20 cellular contexts compared by ENCODE assay signal in the genomic region with DNA sequence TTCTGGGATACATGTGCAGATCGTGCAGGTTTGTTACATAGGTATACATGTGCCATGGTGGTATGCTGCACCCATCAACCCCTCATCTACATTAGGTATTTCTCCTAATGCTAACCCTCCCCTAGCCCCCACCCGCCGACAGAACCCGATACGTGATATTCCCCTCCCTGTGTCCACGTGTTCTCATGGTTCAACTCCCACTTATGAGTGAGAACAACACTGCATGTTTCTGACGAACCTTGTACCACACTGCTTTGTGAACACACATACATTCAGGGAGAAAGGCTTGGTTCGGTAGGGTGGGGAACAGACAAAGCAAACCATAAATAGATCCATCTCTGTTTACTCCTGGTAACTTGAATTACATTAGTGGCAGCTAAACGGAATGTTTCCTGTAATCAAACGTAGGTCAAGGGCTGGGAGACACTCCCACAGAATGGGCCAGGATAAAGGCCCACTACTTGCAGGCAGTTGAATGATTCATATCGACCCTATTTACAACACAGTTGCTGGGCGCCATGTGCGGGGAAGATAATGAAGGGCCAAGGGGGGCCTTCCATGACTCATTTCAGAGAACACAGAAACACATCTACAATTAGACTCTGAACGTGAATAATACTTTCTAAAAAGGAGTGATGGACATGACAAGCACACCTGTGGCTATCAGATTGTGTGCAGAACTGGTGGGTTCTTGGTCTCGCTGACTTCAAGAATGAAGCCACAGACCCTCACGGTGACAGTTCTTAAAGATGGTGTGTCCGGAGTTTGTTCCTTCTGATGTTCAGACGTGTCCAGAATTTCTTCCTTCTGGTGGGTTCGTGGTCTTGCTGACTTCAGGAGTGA. TPM values are rescaled to one million over a fixed set of nuclear protein-coding genes. Genes with fewer than 3 reads are reported as not detected.
DNase-seq lines count a peak whose midpoint lies in the region; ATAC-seq and TF ChIP-seq lines count a peak whose summit lies in the region.
"Had no signal": no experiment of that assay in that cellular context is flagged by ENCODE, and none has a peak within 500 bp of the region (broad histone marks: within the 10 kb centered on the region; RNA-seq: fewer than 3 reads in every experiment).

No MANE protein-coding gene starts in this region.

- H3K9ac ChIP-seq in HUES48 (ENCODE audit: low read depth, low read length): no peak overlapping the region
- no peak overlapping the region for H3K9ac ChIP-seq in colonic mucosa (ENCODE audit: low read depth in 2 of 2, low read length in 2 of 2)

- H3K4me1 ChIP-seq in HUES48 (ENCODE audit: control insufficient read depth, insufficient read depth, low read length) (peaks cover 14% of the 10 kb centered on the region), colonic mucosa (peaks cover 9% of the 10 kb centered on the region)
- H3K4me1 ChIP-seq: pancreas had no signal

- peak overlapping the region; percentile 35 for H3K27ac Mint-ChIP-seq in progenitor cell of endocrine pancreas
- H3K27ac Mint-ChIP-seq: activated CD4-positive, alpha-beta memory T cell treated with anti-CD3 and anti-CD28 coated beads, Interleukin-2, amount 10 ng/mL, durations not matched to agents 7 days and 5 days; activated naive CD4-positive, alpha-beta T cell treated with anti-CD3 and anti-CD28 coated beads, Interleukin-2, amount 10 ng/mL, durations not matched to agents 7 days and 5 days; dendritic cell treated with granulocyte-macrophage colony-stimulating factor and Interleukin-4, amounts not matched to agents 40 ng/mL and 50 ng/mL, for 4 days; HFFc6 had no signal

- ATAC-seq in GM21447 (IDR thresholded peaks at IDR 0.05; ENCODE audit: unreplicated experiment): no peak
- ATAC-seq: Right ventricle myocardium inferior had no signal

- peak overlapping the region; percentile 20 for H3K27ac ChIP-seq in HUES48 (ENCODE audit: low read depth, low read length)
- H3K27ac ChIP-seq in colonic mucosa: peak overlapping the region; percentile 18
- H3K27ac ChIP-seq: epithelial cell of prostate, pancreas, WERI-Rb-1 had no signal

- H3K4me1 Mint-ChIP-seq in progenitor cell of endocrine pancreas (ENCODE audit: low read depth): peaks cover 9% of the 10 kb centered on the region
- H3K4me1 Mint-ChIP-seq: activated CD4-positive, alpha-beta memory T cell treated with anti-CD3 and anti-CD28 coated beads, Interleukin-2, amount 10 ng/mL, durations not matched to agents 7 days and 5 days; activated naive CD4-positive, alpha-beta T cell treated with anti-CD3 and anti-CD28 coated beads, Interleukin-2, amount 10 ng/mL, durations not matched to agents 7 days and 5 days had no signal

- peaks cover 6% of the 10 kb centered on the region; the same call in 1 of the 2 replicates for H3K9me3 ChIP-seq in HUES48 (ENCODE audit: control insufficient read depth, insufficient read depth, low read length)
- no peaks in the 10 kb centered on the region for H3K9me3 ChIP-seq in colonic mucosa
- H3K9me3 ChIP-seq: pancreas had no signal

- intact Hi-C loops in colonic mucosa (cut with DNase I): no loop called here

- H3K27me3 ChIP-seq in HUES48 (ENCODE audit: control insufficient read depth, insufficient read depth, low read length): no peaks in the 10 kb centered on the region
- H3K27me3 ChIP-seq in colonic mucosa: no peaks in the 10 kb centered on the region
- H3K27me3 ChIP-seq: pancreas had no signal

- H3K27me3 Mint-ChIP-seq in progenitor cell of endocrine pancreas: no peaks in the 10 kb centered on the region
- H3K27me3 Mint-ChIP-seq: activated CD4-positive, alpha-beta memory T cell treated with anti-CD3 and anti-CD28 coated beads, Interleukin-2, amount 10 ng/mL, durations not matched to agents 7 days and 5 days; activated naive CD4-positive, alpha-beta T cell treated with anti-CD3 and anti-CD28 coated beads, Interleukin-2, amount 10 ng/mL, durations not matched to agents 7 days and 5 days; activated T-cell treated with anti-CD3 and anti-CD28 coated beads, Interleukin-2, amount 50 U/mL, for 24 hours; dendritic cell treated with granulocyte-macrophage colony-stimulating factor and Interleukin-4, amounts not matched to agents 40 ng/mL and 50 ng/mL, for 4 days had no signal

- no peak overlapping the region for H3K4me3 Mint-ChIP-seq in progenitor cell of endocrine pancreas (ENCODE audit: low read depth)
- H3K4me3 Mint-ChIP-seq: activated CD4-positive, alpha-beta memory T cell treated with anti-CD3 and anti-CD28 coated beads, Interleukin-2, amount 10 ng/mL, durations not matched to agents 7 days and 5 days; activated naive CD4-positive, alpha-beta T cell treated with anti-CD3 and anti-CD28 coated beads, Interleukin-2, amount 10 ng/mL, durations not matched to agents 7 days and 5 days; activated T-cell treated with anti-CD3 and anti-CD28 coated beads, Interleukin-2, amount 50 U/mL, for 24 hours; dendritic cell treated with granulocyte-macrophage colony-stimulating factor and Interleukin-4, amounts not matched to agents 40 ng/mL and 50 ng/mL, for 4 days; HFFc6 had no signal

- H3K36me3 Mint-ChIP-seq in progenitor cell of endocrine pancreas (ENCODE audit: insufficient read depth): peaks cover 24% of the 10 kb centered on the region
- H3K36me3 Mint-ChIP-seq: activated naive CD4-positive, alpha-beta T cell treated with anti-CD3 and anti-CD28 coated beads, Interleukin-2, amount 10 ng/mL, durations not matched to agents 7 days and 5 days had no signal

- peaks cover 14% of the 10 kb centered on the region; the same call in 1 of the 2 replicates for H3K36me3 ChIP-seq in HUES48 (ENCODE audit: control insufficient read depth, insufficient read depth, low read length)
- no peaks in the 10 kb centered on the region for H3K36me3 ChIP-seq in colonic mucosa
- H3K36me3 ChIP-seq: pancreas had no signal

- DNase-seq in OCI-M2 (lab: John Stamatoyannopoulos, UW; ENCODE audit: unreplicated experiment) (peak; percentile 35), colonic mucosa (no peak), progenitor cell of endocrine pancreas (ENCODE audit: low spot score, unreplicated experiment) (no peak), GM19238 (ENCODE audit: insufficient read length, low spot score) (no peak)
- DNase-seq in activated CD4-positive, alpha-beta T cell treated with anti-CD3 and anti-CD28 coated beads for 1 hour: no peak
- DNase-seq: activated CD4-positive, alpha-beta memory T cell treated with anti-CD3 and anti-CD28 coated beads, Interleukin-2, amount 10 ng/mL, durations not matched to agents 7 days and 5 days; activated naive CD4-positive, alpha-beta T cell treated with anti-CD3 and anti-CD28 coated beads, Interleukin-2, amount 10 ng/mL, durations not matched to agents 7 days and 5 days; activated T-cell treated with anti-CD3 and anti-CD28 coated beads, Interleukin-2, amount 50 U/mL, for 24 hours; EL; HFFc6; NCI-H1436; NCI-H510A; pancreas; stimulated activated CD4-positive, alpha-beta T cell treated with anti-CD3 and anti-CD28 coated beads, Interleukin-4, amount 100 ng/mL, for 24 hours; WERI-Rb-1 had no signal

- TF ChIP-seq CTCF in colonic mucosa (IDR thresholded peaks at IDR 0.05) (no peak), progenitor cell of endocrine pancreas (IDR thresholded peaks at IDR 0.05; ENCODE audit: unreplicated experiment) (no peak)

- no peaks in the 10 kb centered on the region for H3K9me3 Mint-ChIP-seq in progenitor cell of endocrine pancreas (ENCODE audit: low read depth)

- no peak overlapping the region for H3K4me3 ChIP-seq in HUES48 (ENCODE audit: low read depth, low read length)
- H3K4me3 ChIP-seq in colonic mucosa: no peak overlapping the region
- H3K4me3 ChIP-seq: pancreas had no signal

RNA-seq across cellular contexts. Expression of a gene that starts 56.8 kb away (rescaled TPM):
- total RNA-seq in colonic mucosa (10 to 100 TPM; 37.1 to 51.0 TPM), progenitor cell of endocrine pancreas (96.7 and 99.2 TPM in 2 replicates)
